Comparison of ENCODE assay signal across 8 cellular contexts in the genomic region with DNA sequence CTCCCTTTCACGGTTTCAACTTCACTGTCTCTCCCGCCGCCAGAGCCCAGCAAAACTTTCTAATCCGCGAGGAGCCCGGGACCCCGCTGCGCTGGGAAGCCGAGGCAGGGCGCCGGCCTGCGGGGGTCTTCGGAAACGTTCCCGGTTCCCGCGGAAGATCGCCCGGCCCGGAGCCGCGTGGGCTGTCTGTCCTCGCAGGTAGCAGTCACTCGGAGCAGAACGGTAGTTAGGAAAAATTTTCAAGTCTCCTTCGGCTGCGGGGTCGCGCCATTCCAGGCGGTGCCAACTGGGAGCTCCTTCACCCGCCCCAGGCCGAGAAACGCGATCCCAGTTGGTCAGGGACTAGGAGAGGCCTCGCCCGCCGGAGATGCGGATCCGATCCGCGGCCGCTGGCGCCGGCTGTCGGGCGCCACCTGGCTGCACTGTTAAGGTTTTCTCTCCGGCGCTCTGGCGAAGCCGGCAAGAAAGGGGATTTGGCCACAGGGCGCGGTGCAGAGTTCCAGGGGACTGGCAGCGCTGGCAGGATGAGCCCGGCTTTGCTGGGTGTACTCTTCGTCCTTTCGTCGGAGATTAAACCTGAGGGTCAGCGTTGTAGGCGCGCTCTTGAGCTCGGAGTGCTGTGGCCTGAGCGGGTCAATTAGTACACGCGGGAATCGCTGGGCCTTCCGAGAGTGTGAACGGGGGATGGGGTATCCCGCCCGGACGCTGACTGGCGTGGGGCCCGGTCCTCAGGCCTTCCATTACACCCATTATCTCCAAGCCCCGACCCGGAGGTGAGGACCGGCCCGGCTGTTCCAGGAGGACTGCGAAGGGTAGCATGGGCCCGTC.
A peak's percentile ranks its signal among the peaks of the same experiment; 100 is the strongest.
DNase-seq lines count a peak whose midpoint lies in the region; ATAC-seq and TF ChIP-seq lines count a peak whose summit lies in the region.

No MANE protein-coding gene starts in this region.

- ATAC-seq in GM21515 (IDR thresholded peaks at IDR 0.05; ENCODE audit: unreplicated experiment), result no peak

- peak overlapping the region; percentile 76 to 91 for H3K4me3 Mint-ChIP-seq in CD14-positive monocyte

- H3K9me3 Mint-ChIP-seq in CD14-positive monocyte, result peaks cover 0 to 6% (median 0%) of the 10 kb centered on the region in 7 donors

- peaks cover 28% of the 10 kb centered on the region for H3K4me1 Mint-ChIP-seq in CD14-positive monocyte

- H3K27ac Mint-ChIP-seq in CD14-positive monocyte, result peak overlapping the region in 1 of 7 donors; percentile 37

- intact Hi-C loops in CD14-positive monocyte (cut with micrococcal nuclease), result loop anchor here (2.0 to 10.0 kb wide), 6 partner anchors 59 to 497 kb away; a partner anchor contains a TSS

- peak; percentile 76 for TF ChIP-seq CTCF in CD14-positive monocyte (IDR thresholded peaks at IDR 0.05)

- peaks cover 0 to 2% of the 10 kb centered on the region in 2 donors for H3K36me3 Mint-ChIP-seq in CD14-positive monocyte

- DNase-seq in CD14-positive monocyte (ENCODE audit: low spot score), result no peak
- peak; percentile 62 for DNase-seq in H4 (ENCODE audit: low spot score)
- DNase-seq in NCI-H2171 (lab: John Stamatoyannopoulos, UW), result peak; percentile 67
- DNase-seq in activated CD4-positive, alpha-beta T cell treated with anti-CD3 and anti-CD28 coated beads for 24 hours (ENCODE audit: low read depth in 2 of 2), result peak; percentile 40 to 52
- DNase-seq in cerebellum (ENCODE audit: low spot score), result peak; percentile 80
- DNase-seq in islet precursor cell, result peak; percentile 96
- peak; percentile 70 for DNase-seq in smooth muscle cell of the brain vasculature (ENCODE audit: low read depth, low spot score)

- H3K27me3 Mint-ChIP-seq in CD14-positive monocyte (ENCODE audit: low read depth in 3 of 3), result peaks cover 26 to 41% (median 40%) of the 10 kb centered on the region in 3 donors
